ENCODE assay signal across 12 cellular contexts in genomic region chr2:96685592-96686459, GRCh38. TPM values are rescaled to one million over a fixed set of nuclear protein-coding genes. Genes with fewer than 3 reads are reported as not detected.
A peak's percentile ranks its signal among the peaks of the same experiment; 100 is the strongest.
DNase-seq lines count a peak whose midpoint lies in the region; ATAC-seq, FAIRE-seq and TF ChIP-seq lines count a peak whose summit lies in the region.
"Had no signal": no experiment of that assay in that cellular context is flagged by ENCODE, and none has a peak within 500 bp of the region (broad histone marks: within the 10 kb centered on the region; RNA-seq: fewer than 3 reads in every experiment).

No MANE protein-coding gene starts in this region.

- no peaks in the 10 kb centered on the region for H3K9me3 ChIP-seq in HCT116 (ENCODE audit: control insufficient read depth in 1 of 2, insufficient read depth in 1 of 2, low read depth in 1 of 2, low read length in 2 of 2)
- H3K9me3 ChIP-seq in pancreas = no peaks in the 10 kb centered on the region
- H3K9me3 ChIP-seq in effector memory CD4-positive, alpha-beta T cell (ENCODE audit: control insufficient read depth, low read length) = no peaks in the 10 kb centered on the region

- CTCF ChIA-PET in HCT116 (lab: Charles Lee) = interaction anchor here (0.7 kb wide), 1 partner anchor 471 kb away, joined by 4 read pairs; no protein-coding TSS in a partner anchor

- H3K4me3 Mint-ChIP-seq in immature natural killer cell = no peak overlapping the region
- H3K4me3 Mint-ChIP-seq: activated CD4-positive, alpha-beta T cell treated with anti-CD3 and anti-CD28 coated beads, Interleukin-2, amount 10 ng/mL, durations not matched to agents 24 days and 14 days; activated naive CD8-positive, alpha-beta T cell treated with anti-CD3 and anti-CD28 coated beads, Interleukin-2, amount 10 ng/mL, durations not matched to agents 7 days and 5 days had no signal

- peak; percentile 55 for ATAC-seq in HCT116
- ATAC-seq in pancreas = peak in 3 of 4 donors; percentile 6 to 20 (median 17)
- ATAC-seq in HG02642 (IDR thresholded peaks at IDR 0.05; ENCODE audit: poor library complexity, unreplicated experiment) = no peak

- no peak overlapping the region for H2AFZ ChIP-seq in HCT116 (ENCODE audit: low read depth, low read length, poor library complexity, severe bottlenecking)

- no peaks in the 10 kb centered on the region for H3K36me3 Mint-ChIP-seq in immature natural killer cell
- H3K36me3 Mint-ChIP-seq: activated naive CD8-positive, alpha-beta T cell treated with anti-CD3 and anti-CD28 coated beads, Interleukin-2, amount 10 ng/mL, durations not matched to agents 7 days and 5 days had no signal

- 64 to 69% methylated on average over 16 to 18 of the region's 18 CpGs for WGBS in pancreas, 2 donors

- no peak for TF ChIP-seq RAD21 in HCT116 (IDR thresholded peaks at IDR 0.05; ENCODE audit: low read depth)

- no peaks in the 10 kb centered on the region for H3K9me2 ChIP-seq in HCT116 (ENCODE audit: insufficient read depth)

- H3K79me2 ChIP-seq in HCT116 (ENCODE audit: insufficient read depth, low read length) = no peaks in the 10 kb centered on the region

- H3K4me2 ChIP-seq in HCT116 (ENCODE audit: low read length) = no peak overlapping the region

- H4K20me1 ChIP-seq in HCT116 (ENCODE audit: insufficient read depth) = no peaks in the 10 kb centered on the region

- no peak for TF ChIP-seq POLR2A in HCT116 (IDR thresholded peaks at IDR 0.05; ENCODE audit: borderline replicate concordance, extremely low read depth, insufficient read depth, insufficient read length)

- H3K9ac ChIP-seq in HCT116 (ENCODE audit: low read length) = no peak overlapping the region

- no peak overlapping the region for H3K27ac Mint-ChIP-seq in immature natural killer cell
- H3K27ac Mint-ChIP-seq: activated CD4-positive, alpha-beta T cell treated with anti-CD3 and anti-CD28 coated beads, Interleukin-2, amount 10 ng/mL, durations not matched to agents 24 days and 14 days had no signal

- DNase-seq in HCT116 (ENCODE audit: low read depth, low spot score) (no peak), NCI-H510A treated with DMSO at 0.1 percent for 48 hours (lab: John Stamatoyannopoulos, UW) (peak; percentile 49), fibroblast of pulmonary artery (ENCODE audit: low read depth) (peak; percentile 39), pancreas (peak in 2 of 6 donors; percentile 35 to 54), immature natural killer cell (no peak), amniotic stem cell (lab: John Stamatoyannopoulos, UW) (no peak)
- no peak for DNase-seq in effector memory CD4-positive, alpha-beta T cell
- DNase-seq: activated CD4-positive, alpha-beta T cell treated with anti-CD3 and anti-CD28 coated beads, Interleukin-2, amount 10 ng/mL, durations not matched to agents 24 days and 14 days; activated naive CD8-positive, alpha-beta T cell treated with anti-CD3 and anti-CD28 coated beads, Interleukin-2, amount 10 ng/mL, durations not matched to agents 7 days and 5 days; GDM1; midbrain had no signal

- H3K27me3 Mint-ChIP-seq in immature natural killer cell (ENCODE audit: low read depth in 3 of 3) = no peaks in the 10 kb centered on the region
- H3K27me3 Mint-ChIP-seq: activated CD4-positive, alpha-beta T cell treated with anti-CD3 and anti-CD28 coated beads, Interleukin-2, amount 10 ng/mL, durations not matched to agents 24 days and 14 days; activated naive CD8-positive, alpha-beta T cell treated with anti-CD3 and anti-CD28 coated beads, Interleukin-2, amount 10 ng/mL, durations not matched to agents 7 days and 5 days had no signal

- H3K4me3 ChIP-seq in HCT116 (replicated peaks in 1 of 2; ENCODE audit: low read depth in 1 of 2, low read length in 2 of 2) (no peak overlapping the region), fibroblast of pulmonary artery (replicated peaks; ENCODE audit: low read depth, low read length) (no peak overlapping the region), pancreas (no peak overlapping the region)
- no peak overlapping the region for H3K4me3 ChIP-seq in effector memory CD4-positive, alpha-beta T cell (ENCODE audit: insufficient read depth, low read depth, low read length, poor library complexity, severe bottlenecking)

- H3K9me3 Mint-ChIP-seq in immature natural killer cell = no peaks in the 10 kb centered on the region
- H3K9me3 Mint-ChIP-seq: activated CD4-positive, alpha-beta T cell treated with anti-CD3 and anti-CD28 coated beads, Interleukin-2, amount 10 ng/mL, durations not matched to agents 24 days and 14 days; activated naive CD8-positive, alpha-beta T cell treated with anti-CD3 and anti-CD28 coated beads, Interleukin-2, amount 10 ng/mL, durations not matched to agents 7 days and 5 days had no signal

- H3K4me1 ChIP-seq in HCT116 (ENCODE audit: control insufficient read depth in 1 of 2, insufficient read depth in 2 of 2, low read length in 2 of 2) (no peaks in the 10 kb centered on the region), pancreas (peaks cover 0 to 5% (median 2%) of the 10 kb centered on the region in 3 donors)
- no peaks in the 10 kb centered on the region for H3K4me1 ChIP-seq in effector memory CD4-positive, alpha-beta T cell (ENCODE audit: control insufficient read depth, insufficient read depth, low read length, poor library complexity, severe bottlenecking)

- FAIRE-seq in pancreas (lab: Jason Lieb, UNC) = no peak

- RAD21 ChIA-PET in HCT116 (lab: Charles Lee; ENCODE audit: low non-redundant PET in 1 of 2, low total read pairs in 2 of 2, uncharacterized antibody in 2 of 2, unreplicated experiment in 2 of 2) = no interaction called here

- TF ChIP-seq CTCF in HCT116 (IDR thresholded peaks at IDR 0.05 in 2 of 3, conservative IDR thresholded peaks at IDR 0.05 in 1 of 3; ENCODE audit: borderline replicate concordance in 1 of 3, insufficient read depth in 1 of 3, low read depth in 2 of 3, low read length in 2 of 3) (no peak), fibroblast of pulmonary artery (IDR thresholded peaks at IDR 0.05; ENCODE audit: low read length, missing control alignments) (no peak), pancreas (IDR thresholded peaks at IDR 0.05) (no peak)

- H3K27me3 ChIP-seq in HCT116 (ENCODE audit: insufficient read depth, low read length) (no peaks in the 10 kb centered on the region), pancreas (no peaks in the 10 kb centered on the region)
- H3K27me3 ChIP-seq in effector memory CD4-positive, alpha-beta T cell (replicated peaks; ENCODE audit: control insufficient read depth, insufficient read depth, low read length, poor library complexity, severe bottlenecking) = no peaks in the 10 kb centered on the region

- H3K36me3 ChIP-seq in HCT116 (ENCODE audit: control insufficient read depth in 1 of 2, insufficient read depth in 2 of 2, low read length in 2 of 2) = no peaks in the 10 kb centered on the region
- H3K36me3 ChIP-seq in pancreas = no peaks in the 10 kb centered on the region
- no peaks in the 10 kb centered on the region for H3K36me3 ChIP-seq in effector memory CD4-positive, alpha-beta T cell (ENCODE audit: control insufficient read depth, insufficient read depth, low read length)

- intact Hi-C loops in HCT116 (cut with micrococcal nuclease) (no loop called here), pancreas (cut with DNase I) (no loop called here)

- H3K4me1 Mint-ChIP-seq in immature natural killer cell = no peaks in the 10 kb centered on the region
- H3K4me1 Mint-ChIP-seq: activated CD4-positive, alpha-beta T cell treated with anti-CD3 and anti-CD28 coated beads, Interleukin-2, amount 10 ng/mL, durations not matched to agents 24 days and 14 days; activated naive CD8-positive, alpha-beta T cell treated with anti-CD3 and anti-CD28 coated beads, Interleukin-2, amount 10 ng/mL, durations not matched to agents 7 days and 5 days had no signal

- no peak overlapping the region for H3K27ac ChIP-seq in HCT116 (ENCODE audit: low read depth, low read length)
- no peak overlapping the region for H3K27ac ChIP-seq in pancreas
- H3K27ac ChIP-seq in effector memory CD4-positive, alpha-beta T cell (ENCODE audit: insufficient read depth, low read length, poor library complexity, severe bottlenecking) = no peak overlapping the region

- POLR2A ChIA-PET in HCT116 (lab: Charles Lee) = no interaction called here

- no TSS peak for BruUV-seq in HCT116 (replicated peaks; lab: Mats Ljungman, UMichigan)

TF ChIP-seq in HCT116, 20 proteins besides CTCF, POLR2A, EP300 and RAD21 (continues in another document):
- TF ChIP-seq MAX (IDR thresholded peaks at IDR 0.05) (no peak), TCF7L2 (IDR thresholded peaks at IDR 0.05; ENCODE audit: borderline replicate concordance, extremely low read depth, insufficient read depth, insufficient read length) (no peak), CBX3 (IDR thresholded peaks at IDR 0.05; ENCODE audit: low read depth) (no peak), SRF (IDR thresholded peaks at IDR 0.05; ENCODE audit: low read depth) (no peak), CEBPB (IDR thresholded peaks at IDR 0.05; ENCODE audit: low read depth) (no peak), POLR2AphosphoS5 (IDR thresholded peaks at IDR 0.05; ENCODE audit: low read depth, low read length) (no peak), ZNF274 (IDR thresholded peaks at IDR 0.05; ENCODE audit: low read depth, low read length) (no peak), EGR1 (IDR thresholded peaks at IDR 0.05; ENCODE audit: low read depth) (no peak)

RNA-seq across cellular contexts. Expression of gene FER1L5, which starts 43.3 kb away (rescaled TPM):
- total RNA-seq in HCT116 (2021; ENCODE audit: unreplicated experiment) (0.91 TPM), pancreas (1 to 10 TPM in 3 of 6 donors, under 1 TPM in 3; 0.93 to 1.5 (median 1.2) TPM)
- 0.14 and 0.24 TPM in 2 replicates for polyA plus RNA-seq in HCT116 (2012)
- polyA plus RNA-seq in pancreas (1 to 10 TPM; 1.2 to 3.2 TPM), immature natural killer cell (not detected)
- total RNA-seq: activated CD4-positive, alpha-beta T cell treated with anti-CD3 and anti-CD28 coated beads, Interleukin-2, amount 10 ng/mL, durations not matched to agents 24 days and 14 days; activated naive CD8-positive, alpha-beta T cell treated with anti-CD3 and anti-CD28 coated beads, Interleukin-2, amount 10 ng/mL, durations not matched to agents 7 days and 5 days had no signal

RNA-seq across cellular contexts. Expression of gene KANSL3, which starts 47.7 kb away (rescaled TPM):
- total RNA-seq in HCT116 (2021; ENCODE audit: unreplicated experiment) (35.8 TPM), pancreas (10 to 100 TPM; 14.8 to 28.9 (median 18.2) TPM)
- 24.6 and 27.7 TPM in 2 replicates for polyA plus RNA-seq in HCT116 (2012)
- polyA plus RNA-seq in pancreas (10 to 100 TPM; 20.0 to 27.8 TPM), immature natural killer cell (10 to 100 TPM in 1 of 3 donors, 1 to 10 TPM in 2; 8.2 to 22.2 (median 9.9) TPM)

RNA-seq across cellular contexts. Expression of gene LMAN2L, which starts 54.0 kb away (rescaled TPM):
- total RNA-seq in HCT116 (2021; ENCODE audit: unreplicated experiment) = 15.2 TPM
- 12.1 and 14.6 TPM in 2 replicates for polyA plus RNA-seq in HCT116 (2012)
- 10 to 100 TPM in 1 of 6 donors, 1 to 10 TPM in 5; 5.4 to 15.8 (median 6.8) TPM for total RNA-seq in pancreas
- 10 to 100 TPM in 1 of 2 donors, 1 to 10 TPM in 1; 6.8 to 12.4 TPM for polyA plus RNA-seq in pancreas
- 10 to 100 TPM; 15.8 to 39.3 (median 23.5) TPM for polyA plus RNA-seq in immature natural killer cell

Comparison
In these comparisons a context has a peak if more than half of its experiments do, and no peak if none do; other contexts are left out.
1. DNase-seq: peak in NCI-H510A treated with DMSO at 0.1 percent for 48 hours (single experiment) and fibroblast of pulmonary artery (single experiment); none in HCT116 (single experiment), immature natural killer cell (0 of 3), effector memory CD4-positive, alpha-beta T cell (0 of 3) and amniotic stem cell (single experiment).